In the genomic region with DNA sequence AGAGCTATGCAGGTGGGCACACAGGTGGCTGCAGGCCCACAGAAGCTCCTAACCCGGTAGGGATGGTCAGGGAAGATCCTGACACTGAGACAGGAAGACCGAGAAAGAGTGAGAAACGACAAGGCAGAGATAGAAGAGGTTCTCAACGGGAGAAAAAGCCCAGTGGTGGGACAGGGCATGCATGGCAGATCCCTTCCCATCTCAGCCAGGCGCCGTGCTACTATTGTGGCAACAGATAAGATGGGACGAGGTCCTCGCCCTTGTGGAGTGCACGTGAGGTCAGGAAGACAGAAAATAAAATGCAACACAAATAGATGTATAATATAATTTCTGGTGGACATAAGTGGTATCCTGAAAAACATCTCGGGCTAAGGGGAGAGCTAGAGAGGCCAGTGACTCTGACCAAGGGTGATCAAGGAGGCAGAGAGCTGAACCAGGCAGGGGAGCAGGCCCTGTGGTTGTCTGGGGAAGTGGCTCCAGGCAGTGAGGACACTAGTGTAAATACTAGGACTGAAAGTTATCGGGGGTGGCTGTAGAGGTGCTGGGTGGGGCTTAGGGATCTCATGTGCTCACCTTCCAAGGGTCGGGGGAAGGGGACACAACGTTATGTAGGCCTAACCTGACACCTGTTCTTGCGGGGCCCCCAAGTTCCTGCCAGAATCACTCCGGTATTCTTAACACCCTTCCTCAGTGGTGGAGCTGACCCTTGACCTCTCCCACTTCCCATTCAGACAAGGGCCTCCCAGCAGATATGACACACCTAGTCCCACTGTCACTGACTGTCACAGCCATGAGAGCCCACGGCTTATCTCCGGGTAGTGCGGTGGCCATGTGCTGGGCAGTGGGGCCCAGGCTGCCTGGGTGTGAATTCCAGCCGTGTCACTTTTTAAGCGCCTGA, we compare ENCODE assay signal across 8 cellular contexts. TPM values are rescaled to one million over a fixed set of nuclear protein-coding genes. Genes with fewer than 3 reads are reported as not detected.
A peak's percentile ranks its signal among the peaks of the same experiment; 100 is the strongest.
DNase-seq lines count a peak whose midpoint lies in the region; ATAC-seq lines count a peak whose summit lies in the region.

No MANE protein-coding gene starts in this region.

- H3K4me1 Mint-ChIP-seq in activated CD4-positive, alpha-beta T cell treated with anti-CD3 and anti-CD28 coated beads, Interleukin-2, amount 10 ng/mL, durations not matched to agents 7 days and 5 days: peaks cover 32% of the 10 kb centered on the region
- H3K4me1 Mint-ChIP-seq in activated naive CD4-positive, alpha-beta T cell treated with anti-CD3 and anti-CD28 coated beads, Interleukin-2, amount 50 U/mL, for 24 hours: peaks cover 25% of the 10 kb centered on the region
- H3K4me1 Mint-ChIP-seq in stimulated activated naive CD8-positive, alpha-beta T cell treated with anti-CD3 and anti-CD28 coated beads, Interleukin-15, amount 100 ng/mL, for 72 hours: peaks cover 28% of the 10 kb centered on the region

- H3K4me3 ChIP-seq in iPS-20b (ENCODE audit: low read length): peak overlapping the region; percentile 75

- peak overlapping the region; percentile 81 for H3K27ac Mint-ChIP-seq in activated CD4-positive, alpha-beta T cell treated with anti-CD3 and anti-CD28 coated beads, Interleukin-2, amount 10 ng/mL, durations not matched to agents 7 days and 5 days
- H3K27ac Mint-ChIP-seq in activated naive CD4-positive, alpha-beta T cell treated with anti-CD3 and anti-CD28 coated beads, Interleukin-2, amount 50 U/mL, for 24 hours: peak overlapping the region; percentile 63
- peak overlapping the region; percentile 54 to 86 for H3K27ac Mint-ChIP-seq in stimulated activated naive CD8-positive, alpha-beta T cell treated with anti-CD3 and anti-CD28 coated beads, Interleukin-15, amount 100 ng/mL, for 72 hours

- peaks cover 26% of the 10 kb centered on the region for H3K36me3 Mint-ChIP-seq in activated CD4-positive, alpha-beta T cell treated with anti-CD3 and anti-CD28 coated beads, Interleukin-2, amount 10 ng/mL, durations not matched to agents 7 days and 5 days (ENCODE audit: low read depth)
- peaks cover 7% of the 10 kb centered on the region for H3K36me3 Mint-ChIP-seq in activated naive CD4-positive, alpha-beta T cell treated with anti-CD3 and anti-CD28 coated beads, Interleukin-2, amount 50 U/mL, for 24 hours

- H3K9ac ChIP-seq in iPS-20b (ENCODE audit: low read depth, low read length): peak overlapping the region; percentile 70; the same call in 1 of the 2 replicates

- H3K27ac ChIP-seq in iPS-20b (ENCODE audit: low read length): no peak overlapping the region

- no peak for ATAC-seq in stimulated activated naive CD8-positive, alpha-beta T cell treated with anti-CD3 and anti-CD28 coated beads, Interleukin-15, amount 100 ng/mL, for 72 hours
- ATAC-seq in GM21619 (IDR thresholded peaks at IDR 0.05; ENCODE audit: unreplicated experiment) (no peak), HG03039 (IDR thresholded peaks at IDR 0.05; ENCODE audit: unreplicated experiment) (no peak)

- H3K27me3 Mint-ChIP-seq in activated CD4-positive, alpha-beta T cell treated with anti-CD3 and anti-CD28 coated beads, Interleukin-2, amount 10 ng/mL, durations not matched to agents 7 days and 5 days: peaks cover 12% of the 10 kb centered on the region
- H3K27me3 Mint-ChIP-seq in activated naive CD4-positive, alpha-beta T cell treated with anti-CD3 and anti-CD28 coated beads, Interleukin-2, amount 50 U/mL, for 24 hours: no peaks in the 10 kb centered on the region
- H3K27me3 Mint-ChIP-seq in stimulated activated naive CD8-positive, alpha-beta T cell treated with anti-CD3 and anti-CD28 coated beads, Interleukin-15, amount 100 ng/mL, for 72 hours: peaks cover 19% of the 10 kb centered on the region

- H3K4me1 ChIP-seq in iPS-20b (ENCODE audit: insufficient read depth, low read length): peaks cover 8% of the 10 kb centered on the region

- CTCF ChIA-PET in activated CD4-positive, alpha-beta T cell treated with anti-CD3 and anti-CD28 coated beads, Interleukin-2, amount 10 ng/mL, durations not matched to agents 7 days and 5 days (lab: Charles Lee): interaction anchor here (0.6 to 2.0 kb wide), 4 partner anchors 15 to 364 kb away, joined by 3 to 6 read pairs (median 4); no protein-coding TSS in a partner anchor

- H3K27me3 ChIP-seq in iPS-20b (ENCODE audit: insufficient read depth, low read length): peaks cover 11% of the 10 kb centered on the region; the same call in 1 of the 2 replicates

- H3K9me3 ChIP-seq in iPS-20b (ENCODE audit: insufficient read depth, low read depth, low read length): no peaks in the 10 kb centered on the region

- no peaks in the 10 kb centered on the region for H3K9me3 Mint-ChIP-seq in activated CD4-positive, alpha-beta T cell treated with anti-CD3 and anti-CD28 coated beads, Interleukin-2, amount 10 ng/mL, durations not matched to agents 7 days and 5 days
- H3K9me3 Mint-ChIP-seq in activated naive CD4-positive, alpha-beta T cell treated with anti-CD3 and anti-CD28 coated beads, Interleukin-2, amount 50 U/mL, for 24 hours: no peaks in the 10 kb centered on the region
- H3K9me3 Mint-ChIP-seq in stimulated activated naive CD8-positive, alpha-beta T cell treated with anti-CD3 and anti-CD28 coated beads, Interleukin-15, amount 100 ng/mL, for 72 hours: no peaks in the 10 kb centered on the region

- no peak for DNase-seq in activated CD4-positive, alpha-beta T cell treated with anti-CD3 and anti-CD28 coated beads, Interleukin-2, amount 10 ng/mL, durations not matched to agents 7 days and 5 days
- no peak for DNase-seq in activated CD4-positive, alpha-beta T cell treated with anti-CD3 and anti-CD28 coated beads for 1 hour
- DNase-seq in stimulated activated naive CD8-positive, alpha-beta T cell treated with anti-CD3 and anti-CD28 coated beads, Interleukin-15, amount 100 ng/mL, for 72 hours: no peak
- DNase-seq in NCI-H2081 treated with DMSO at 0.1 percent for 48 hours (lab: John Stamatoyannopoulos, UW): no peak

- POLR2A ChIA-PET in activated CD4-positive, alpha-beta T cell treated with anti-CD3 and anti-CD28 coated beads, Interleukin-2, amount 10 ng/mL, durations not matched to agents 7 days and 5 days (lab: Charles Lee): interaction anchor here (0.6 kb wide), 1 partner anchor 559 kb away, joined by 7 read pairs; no protein-coding TSS in a partner anchor

- peaks cover 36% of the 10 kb centered on the region for H3K36me3 ChIP-seq in iPS-20b (ENCODE audit: insufficient read depth, low read depth, low read length)

- H3K4me3 Mint-ChIP-seq in activated CD4-positive, alpha-beta T cell treated with anti-CD3 and anti-CD28 coated beads, Interleukin-2, amount 10 ng/mL, durations not matched to agents 7 days and 5 days: peak overlapping the region; percentile 79
- peak overlapping the region; percentile 87 for H3K4me3 Mint-ChIP-seq in activated naive CD4-positive, alpha-beta T cell treated with anti-CD3 and anti-CD28 coated beads, Interleukin-2, amount 50 U/mL, for 24 hours
- H3K4me3 Mint-ChIP-seq in stimulated activated naive CD8-positive, alpha-beta T cell treated with anti-CD3 and anti-CD28 coated beads, Interleukin-15, amount 100 ng/mL, for 72 hours: peak overlapping the region; percentile 79 to 82

RNA-seq across cellular contexts. Expression of a gene that starts 1.0 kb away (rescaled TPM):
- 10 to 100 TPM; 11.5 to 12.9 TPM for total RNA-seq in activated CD4-positive, alpha-beta T cell treated with anti-CD3 and anti-CD28 coated beads, Interleukin-2, amount 10 ng/mL, durations not matched to agents 7 days and 5 days

RNA-seq across cellular contexts. Expression of a gene that starts 23.6 kb away (rescaled TPM):
- total RNA-seq in activated CD4-positive, alpha-beta T cell treated with anti-CD3 and anti-CD28 coated beads, Interleukin-2, amount 10 ng/mL, durations not matched to agents 7 days and 5 days: not detected

RNA-seq across cellular contexts. Expression of a gene that starts 41.9 kb away (rescaled TPM):
- not detected for total RNA-seq in activated CD4-positive, alpha-beta T cell treated with anti-CD3 and anti-CD28 coated beads, Interleukin-2, amount 10 ng/mL, durations not matched to agents 7 days and 5 days
